ENCODE assay signal across 16 cellular contexts in genomic region chr2:233049194-233049761, GRCh38. TPM values are rescaled to one million over a fixed set of nuclear protein-coding genes. Genes with fewer than 3 reads are reported as not detected.
A peak's percentile ranks its signal among the peaks of the same experiment; 100 is the strongest.
DNase-seq lines count a peak whose midpoint lies in the region; ATAC-seq, FAIRE-seq and TF ChIP-seq lines count a peak whose summit lies in the region.
"Had no signal": no experiment of that assay in that cellular context is flagged by ENCODE, and none has a peak within 500 bp of the region (broad histone marks: within the 10 kb centered on the region; RNA-seq: fewer than 3 reads in every experiment).

No MANE protein-coding gene starts in this region.

- H3K4me3 ChIP-seq in OCI-LY7 (ENCODE audit: low read depth, low read length, poor library complexity, severe bottlenecking) (no peak overlapping the region), H1 (ENCODE audit: extremely low read depth in 1 of 4, insufficient read depth in 2 of 4, low read depth in 3 of 4, low read length in 4 of 4) (no peak overlapping the region)
- H3K4me3 ChIP-seq: ovary, uterus had no signal

- no peak overlapping the region for H2AFZ ChIP-seq in OCI-LY7 (ENCODE audit: low read length)
- no peak overlapping the region for H2AFZ ChIP-seq in H1 (ENCODE audit: low read length)

- no peak overlapping the region for H3K14ac ChIP-seq in H1 (ENCODE audit: insufficient read length)

- H3K27ac ChIP-seq in OCI-LY7 (ENCODE audit: low read depth, low read length, poor library complexity, severe bottlenecking): no peak overlapping the region
- H3K27ac ChIP-seq in H1 (ENCODE audit: low read depth, low read length): no peak overlapping the region
- H3K27ac ChIP-seq: HL-60, ovary, uterus, VCaP had no signal

- peak overlapping the region; percentile 75 for H2BK20ac ChIP-seq in H1 (ENCODE audit: low read length)

- H3K79me2 ChIP-seq in OCI-LY7 (ENCODE audit: insufficient read depth, low read depth, low read length) (no peaks in the 10 kb centered on the region), H1 (ENCODE audit: control insufficient read depth in 1 of 2, insufficient read depth in 2 of 2, low read length in 2 of 2) (no peaks in the 10 kb centered on the region)

- H3K4ac ChIP-seq in H1 (replicated peaks; ENCODE audit: insufficient read length, low read depth, low read length): no peak overlapping the region

- H3K4me2 ChIP-seq in OCI-LY7 (ENCODE audit: low read length) (no peak overlapping the region), H1 (ENCODE audit: insufficient read depth in 1 of 2, low read depth in 2 of 2, low read length in 2 of 2) (no peak overlapping the region; a peak in 1 of 4 replicates)

- no peak overlapping the region for H2BK120ac ChIP-seq in H1 (replicated peaks; ENCODE audit: low read depth, low read length)

- H3K9me3 ChIP-seq in OCI-LY7 (ENCODE audit: low read length) (no peaks in the 10 kb centered on the region), H1 (ENCODE audit: insufficient read depth in 2 of 2, low read depth in 1 of 2, low read length in 1 of 2) (no peaks in the 10 kb centered on the region)
- H3K9me3 ChIP-seq: BE2C, ovary, uterus had no signal

- TF ChIP-seq POLR2A in H1 (IDR thresholded peaks at IDR 0.05; ENCODE audit: control extremely low read depth in 1 of 2, low read depth in 2 of 2, low read length in 2 of 2) (no peak), GM12892 (IDR thresholded peaks at IDR 0.05; ENCODE audit: low read depth, low read length) (no peak)

- TF ChIP-seq EP300 in H1 (IDR thresholded peaks at IDR 0.05; ENCODE audit: borderline replicate concordance in 1 of 2, low read depth in 2 of 2, low read length in 2 of 2): no peak

- ATAC-seq in HG03354 (IDR thresholded peaks at IDR 0.05; ENCODE audit: poor library complexity, severe bottlenecking, unreplicated experiment): no peak

- H4K91ac ChIP-seq in H1 (replicated peaks; ENCODE audit: insufficient read length, low read length): no peak overlapping the region

- no peak for FAIRE-seq in H1 (lab: Jason Lieb, UNC)
- FAIRE-seq in GM12892 (lab: Jason Lieb, UNC): no peak
- FAIRE-seq: endometrium had no signal

- H3K4me1 ChIP-seq in OCI-LY7 (ENCODE audit: insufficient read depth, low read length, poor library complexity, severe bottlenecking) (no peaks in the 10 kb centered on the region), H1 (replicated peaks in 1 of 4; ENCODE audit: control insufficient read depth in 3 of 4, insufficient read depth in 4 of 4, low read length in 3 of 4) (peaks cover 11 to 18% (median 15%) of the 10 kb centered on the region in 4 experiments)
- H3K4me1 ChIP-seq: BE2C, uterus had no signal

- no peak overlapping the region for H3K23ac ChIP-seq in H1 (ENCODE audit: insufficient read length)

- H4K8ac ChIP-seq in H1 (ENCODE audit: extremely low read depth, insufficient read depth, low read length): no peak overlapping the region

- H3K56ac ChIP-seq in H1 (replicated peaks; ENCODE audit: insufficient read length, low read depth, low read length): no peak overlapping the region

- intact Hi-C loops in OCI-LY7 (cut with micrococcal nuclease; ENCODE audit: unreplicated experiment) (no loop called here), posterior vena cava (cut with DNase I) (no loop called here)

- BruUV-seq in OCI-LY7 (replicated peaks; lab: Mats Ljungman, UMichigan): no TSS peak

- no peak overlapping the region for H3K9ac ChIP-seq in H1 (replicated peaks in 1 of 4; ENCODE audit: extremely low read depth in 1 of 4, low read depth in 3 of 4, low read length in 3 of 4)

- POLR2A ChIA-PET in OCI-LY7 (lab: Charles Lee): interaction anchor here (0.7 to 0.8 kb wide), 2 partner anchors 201 to 251 kb away, joined by 3 read pairs; no protein-coding TSS in a partner anchor
- POLR2A ChIA-PET in H1 (lab: Charles Lee; ENCODE audit: partially characterized antibody): interaction anchor here (0.9 to 1.8 kb wide), 4 partner anchors 15 to 37 kb away, joined by 3 to 5 read pairs (median 3); no protein-coding TSS in a partner anchor

- H3K18ac ChIP-seq in H1 (ENCODE audit: extremely low read depth, low read length): peak overlapping the region; percentile 9

- H3K36me3 ChIP-seq in OCI-LY7 (ENCODE audit: insufficient read depth, low read length) (no peaks in the 10 kb centered on the region), H1 (ENCODE audit: control insufficient read depth in 2 of 4, insufficient read depth in 4 of 4, low read length in 3 of 4) (no peaks in the 10 kb centered on the region)
- H3K36me3 ChIP-seq: BE2C, ovary, uterus had no signal

- CTCF ChIA-PET in OCI-LY7 (lab: Charles Lee; ENCODE audit: unreplicated experiment) (interaction anchor here (1.3 kb wide), 1 partner anchor 11 kb away, joined by 4 read pairs; the partner anchor contains the start of gene INPP5D), H1 (lab: Charles Lee; ENCODE audit: partially characterized antibody) (interaction anchor here (0.7 to 3.4 kb wide), 11 partner anchors 8 to 202 kb away, joined by 3 to 32 read pairs (median 3); partner anchors contain the start of genes ATG16L1, INPP5D and NEU2)

- peak; percentile 38 for DNase-seq in OCI-LY7 (ENCODE audit: low spot score)
- DNase-seq in H1 (ENCODE audit: low read depth in 1 of 2, low spot score in 2 of 2): no peak
- DNase-seq in posterior vena cava (ENCODE audit: low spot score): peak; percentile 20
- DNase-seq in NOMO-1 treated with dmso at 0.1 percent for 144 hours (lab: John Stamatoyannopoulos, UW; ENCODE audit: unreplicated experiment): no peak
- no peak for DNase-seq in GM12892 (ENCODE audit: insufficient read length)
- DNase-seq: BE2C; HFFc6; NCI-H1436 treated with DMSO at 0.1 percent for 48 hours; ovary; stimulated activated naive CD8-positive, alpha-beta T cell treated with anti-CD3 and anti-CD28 coated beads, Interleukin-15, Interleukin-2, amounts not matched to agents 100 U/mL and 50 U/mL, for 24 hours; uterus had no signal

- H2AK5ac ChIP-seq in H1 (ENCODE audit: low read depth, low read length): no peak overlapping the region; the same call in 1 of the 2 replicates

- 80% methylated on average over 4 of the region's 4 CpGs; no CpG with 5 or more reads in 1 of the 2 experiments for WGBS in H1 (ENCODE audit: extremely low coverage in 1 of 2, insufficient coverage in 1 of 2, insufficient read length in 1 of 2, insufficient replicate concordance in 2 of 2, low coverage in 1 of 2, low lambda C conversion rate in 2 of 2, missing lambda C conversion rate in 1 of 2), 2 experiments

- no peaks in the 10 kb centered on the region for H3K9me2 ChIP-seq in OCI-LY7 (ENCODE audit: insufficient read depth, low read length)

- TF ChIP-seq CTCF in GM12874 (IDR thresholded peaks at IDR 0.05; ENCODE audit: insufficient read depth, low read depth, low read length) (0 out of 2 replicates have a peak, but pooled peaks have one; percentile 9), OCI-LY7 (conservative IDR thresholded peaks at IDR 0.05; ENCODE audit: low read length) (peak; percentile 50; the same call in 1 of the 2 replicates), H1 (IDR thresholded peaks at IDR 0.05; ENCODE audit: control extremely low read depth in 1 of 3, insufficient read depth in 1 of 3, low read depth in 1 of 3, low read length in 3 of 3) (no peak)

- H2BK12ac ChIP-seq in H1 (ENCODE audit: low read depth, low read length): peak overlapping the region; percentile 97; the same call in 1 of the 2 replicates

- H4K20me1 ChIP-seq in OCI-LY7 (ENCODE audit: insufficient read depth, low read length): no peaks in the 10 kb centered on the region
- no peaks in the 10 kb centered on the region for H4K20me1 ChIP-seq in H1 (replicated peaks in 1 of 2; ENCODE audit: control insufficient read depth in 1 of 2, insufficient read depth in 2 of 2, low read length in 2 of 2)

- H3K79me1 ChIP-seq in H1 (ENCODE audit: low read depth, low read length): no peaks in the 10 kb centered on the region

- peaks cover 10% of the 10 kb centered on the region; the same call in 1 of the 2 replicates for H3K23me2 ChIP-seq in H1 (ENCODE audit: low read depth, low read length)

- TF ChIP-seq RAD21 in H1 (IDR thresholded peaks at IDR 0.05 in 1 of 2, conservative IDR thresholded peaks at IDR 0.05 in 1 of 2; ENCODE audit: low read depth in 2 of 2, low read length in 2 of 2): 0 out of 4 replicates have a peak, but pooled peaks of 1 of the 2 experiments have one; percentile 4

- peak overlapping the region; percentile 85; the same call in 1 of the 2 replicates for H2BK5ac ChIP-seq in H1 (ENCODE audit: low read depth, low read length)

- peaks cover 0 to 2% (median 0%) of the 10 kb centered on the region in 4 experiments; a peak in 2 of 7 replicates for H3K27me3 ChIP-seq in H1 (replicated peaks in 1 of 4; ENCODE audit: control insufficient read depth in 3 of 4, extremely low read depth in 1 of 4, insufficient read depth in 3 of 4, low read length in 3 of 4)
- H3K27me3 ChIP-seq: ovary, uterus had no signal

- H2BK15ac ChIP-seq in H1 (ENCODE audit: low read length): peak overlapping the region; percentile 75; the same call in 1 of the 2 replicates

- no peak overlapping the region for H4K5ac ChIP-seq in H1 (ENCODE audit: insufficient read length, low read depth, low read length)

RNA-seq across cellular contexts. Expression of gene INPP5D, which starts 10.9 kb away (rescaled TPM):
- total RNA-seq in OCI-LY7 (2014; rRNA removed; shearing (Covaris generic)): 68.3 and 79.5 TPM in 2 replicates
- total RNA-seq in OCI-LY7 (2022) (92.6 and 109 TPM in 2 replicates), posterior vena cava (10 to 100 TPM; 14.0 to 19.9 TPM)
- total RNA-seq in H1 (2021; fragmentation: NEBNext Ultra II Directional; extraction: Animal tissue kit (Norgen Biotek cat#: 25700)): 7.1 and 8.6 TPM in 2 replicates
- polyA plus RNA-seq in H1 (2011; rRNA removed): 4.5 and 6.0 TPM in 2 replicates
- 4.4 TPM for polyA plus RNA-seq in H1 (2011; cell fraction: cytosol; rRNA removed)
- 16.8 TPM for polyA plus RNA-seq in H1 (2011; cell fraction: nucleus; rRNA removed)
- polyA plus RNA-seq in H1 (2012, experiment 1 of 2): 10.9 to 15.7 TPM (median 13.2 TPM) in 4 replicates
- polyA plus RNA-seq in H1 (2012, experiment 2 of 2): 5.9 TPM
- 4.8 TPM for polyA plus RNA-seq in H1 (2013, experiment 1 of 2)
- 5.9 TPM for polyA plus RNA-seq in H1 (2013, experiment 2 of 2)
- polyA minus RNA-seq in H1 (2011; rRNA and poly(A)+ RNA removed): 17.3 and 35.7 TPM in 2 replicates
- polyA minus RNA-seq in H1 (2011; cell fraction: cytosol; rRNA and poly(A)+ RNA removed): 8.5 TPM
- polyA minus RNA-seq in H1 (2011; cell fraction: nucleus; rRNA and poly(A)+ RNA removed): 17.7 TPM
- polyA plus RNA-seq in GM12892 (2012; ENCODE audit: missing spikeins): 81.6 TPM

RNA-seq across cellular contexts. Expression of gene NEU2, which starts 16.8 kb away (rescaled TPM):
- not detected in 2 replicates for total RNA-seq in OCI-LY7 (2014; rRNA removed; shearing (Covaris generic))
- total RNA-seq in OCI-LY7 (2022): not detected in 2 replicates
- total RNA-seq in H1 (2021; fragmentation: NEBNext Ultra II Directional; extraction: Animal tissue kit (Norgen Biotek cat#: 25700)): not detected in 2 replicates
- polyA plus RNA-seq in H1 (2011; rRNA removed): 0.12 TPM in 1 of 2 replicates, not detected in the other
- polyA plus RNA-seq in H1 (2011; cell fraction: cytosol; rRNA removed): not detected
- not detected for polyA plus RNA-seq in H1 (2011; cell fraction: nucleus; rRNA removed)
- polyA plus RNA-seq in H1 (2012, experiment 1 of 2): not detected in 4 replicates
- polyA plus RNA-seq in H1 (2012, experiment 2 of 2): not detected
- not detected for polyA plus RNA-seq in H1 (2013, experiment 1 of 2)
- polyA plus RNA-seq in H1 (2013, experiment 2 of 2): not detected
- not detected in 2 replicates for polyA minus RNA-seq in H1 (2011; rRNA and poly(A)+ RNA removed)
- polyA minus RNA-seq in H1 (2011; cell fraction: cytosol; rRNA and poly(A)+ RNA removed): not detected
- not detected for polyA minus RNA-seq in H1 (2011; cell fraction: nucleus; rRNA and poly(A)+ RNA removed)
- total RNA-seq in posterior vena cava: not detected
- not detected for polyA plus RNA-seq in GM12892 (2012; ENCODE audit: missing spikeins)
- total RNA-seq: HFFc6, ovary, uterus had no signal
- polyA plus RNA-seq: ovary had no signal

RNA-seq across cellular contexts. Expression of gene NGEF, which starts 36.2 kb away (rescaled TPM):
- not detected in 2 replicates for total RNA-seq in OCI-LY7 (2014; rRNA removed; shearing (Covaris generic))
- total RNA-seq in OCI-LY7 (2022) (0.82 TPM in 1 of 2 replicates, not detected in the other), posterior vena cava (1 to 10 TPM in 1 of 2 donors, under 1 TPM in 1; 0.88 to 5.3 TPM)
- total RNA-seq in H1 (2021; fragmentation: NEBNext Ultra II Directional; extraction: Animal tissue kit (Norgen Biotek cat#: 25700)): 3.2 and 7.9 TPM in 2 replicates
- polyA plus RNA-seq in H1 (2011; rRNA removed): 2.7 and 3.9 TPM in 2 replicates
- polyA plus RNA-seq in H1 (2011; cell fraction: cytosol; rRNA removed): 4.9 TPM
- 6.5 TPM for polyA plus RNA-seq in H1 (2011; cell fraction: nucleus; rRNA removed)
- 5.9 to 9.5 TPM (median 6.5 TPM) in 4 replicates for polyA plus RNA-seq in H1 (2012, experiment 1 of 2)
- polyA plus RNA-seq in H1 (2012, experiment 2 of 2): 9.2 TPM
- polyA plus RNA-seq in H1 (2013, experiment 1 of 2): 2.5 TPM
- 2.3 TPM for polyA plus RNA-seq in H1 (2013, experiment 2 of 2)
- polyA minus RNA-seq in H1 (2011; rRNA and poly(A)+ RNA removed): 3.0 and 6.8 TPM in 2 replicates
- 1.1 TPM for polyA minus RNA-seq in H1 (2011; cell fraction: cytosol; rRNA and poly(A)+ RNA removed)
- 2.1 TPM for polyA minus RNA-seq in H1 (2011; cell fraction: nucleus; rRNA and poly(A)+ RNA removed)
- polyA plus RNA-seq in GM12892 (2012; ENCODE audit: missing spikeins): not detected

Comparison
In these comparisons a context has a peak if more than half of its experiments do, and no peak if none do; other contexts are left out.
1. CTCF ChIP-seq: peak in GM12874 (single experiment) and OCI-LY7 (single experiment); none in H1 (0 of 3).
2. DNase-seq: peak in OCI-LY7 (single experiment) and posterior vena cava (single experiment); none in H1 (0 of 2), NOMO-1 treated with dmso at 0.1 percent for 144 hours (single experiment) and GM12892 (single experiment).